ENCODE assay signal across 1 cellular context in genomic region chr22:26671317-26672059, GRCh38.
TF ChIP-seq lines count a peak whose summit lies in the region.

No MANE protein-coding gene starts in this region.

TF ChIP-seq in HCT116, 20 proteins besides CTCF, POLR2A, EP300 and RAD21 (continued from another document):
- no peak for TF ChIP-seq REST (IDR thresholded peaks at IDR 0.05; ENCODE audit: low read depth)
- TF ChIP-seq ELF1 (IDR thresholded peaks at IDR 0.05; ENCODE audit: borderline replicate concordance, low read depth) = no peak
- no peak for TF ChIP-seq EZH2phosphoT487 (IDR thresholded peaks at IDR 0.05; ENCODE audit: borderline replicate concordance)
